ENCODE assay signal across 8 cellular contexts in the genomic region with DNA sequence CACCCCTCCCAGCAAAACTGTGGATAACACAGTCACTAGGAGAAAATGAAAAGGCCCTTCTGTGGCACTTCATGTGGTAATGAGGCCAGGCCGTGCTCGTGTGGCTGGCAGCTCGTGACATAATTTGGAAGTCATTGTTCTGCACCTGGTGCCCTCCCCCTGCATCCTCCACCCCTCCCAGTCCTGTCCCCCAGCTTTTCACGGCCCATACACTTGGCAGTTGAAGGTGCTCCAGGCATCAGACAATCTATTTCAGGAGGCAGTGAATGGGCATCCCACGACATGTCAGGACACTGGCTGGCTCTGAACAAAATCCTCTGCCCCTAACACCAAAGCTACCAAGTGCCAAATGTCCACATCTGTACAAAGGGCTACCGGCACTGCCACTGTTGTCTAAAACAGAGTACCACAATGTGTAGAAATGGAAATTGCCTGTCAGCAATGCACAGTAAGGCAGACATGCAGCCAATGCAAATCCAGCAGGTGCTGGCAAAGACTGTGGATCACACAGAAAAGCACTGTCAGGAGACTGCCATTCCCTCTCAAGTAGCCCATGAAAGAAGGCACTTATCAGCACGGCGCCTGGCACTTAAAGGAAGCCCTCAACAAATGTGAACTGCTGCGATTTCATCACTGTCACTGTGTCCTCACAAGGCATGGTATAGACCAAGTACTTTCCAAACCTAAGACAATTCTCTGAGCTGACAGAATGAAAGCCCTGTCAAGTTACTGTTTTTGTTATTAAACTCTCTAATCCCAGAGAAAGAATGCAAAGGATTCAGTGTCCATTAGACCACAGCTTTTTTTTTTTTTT. TPM values are rescaled to one million over a fixed set of nuclear protein-coding genes. Genes with fewer than 3 reads are reported as not detected.
DNase-seq lines count a peak whose midpoint lies in the region; ATAC-seq and TF ChIP-seq lines count a peak whose summit lies in the region.

No MANE protein-coding gene starts in this region.

- no peak for TF ChIP-seq CTCF in heart right ventricle (IDR thresholded peaks at IDR 0.05)

- no peaks in the 10 kb centered on the region for H3K9me3 ChIP-seq in HAP-1
- H3K9me3 ChIP-seq in heart right ventricle = no peaks in the 10 kb centered on the region

- H3K4me1 ChIP-seq in HAP-1 (peaks cover 54% of the 10 kb centered on the region), heart right ventricle (peaks cover 27 to 95% (median 81%) of the 10 kb centered on the region in 9 donors), rectal smooth muscle tissue (ENCODE audit: control insufficient read depth, insufficient read depth, low read length) (peaks cover 67% of the 10 kb centered on the region)

- H3K27ac ChIP-seq in heart right ventricle (peak overlapping the region; percentile 89 to 98 (median 94)), rectal smooth muscle tissue (ENCODE audit: low read depth, low read length) (peak overlapping the region; percentile 98)

- WGBS in heart right ventricle, 2 donors = 14% methylated on average over 9 of the region's 9 CpGs

- H3K4me3 ChIP-seq in HAP-1 = no peak overlapping the region
- peak overlapping the region in 6 of 10 donors; percentile 20 to 44 (median 33) for H3K4me3 ChIP-seq in heart right ventricle
- H3K4me3 ChIP-seq in rectal smooth muscle tissue (ENCODE audit: low read length) = peak overlapping the region; percentile 34

- peak overlapping the region; percentile 98 for H3K27ac Mint-ChIP-seq in activated naive CD4-positive, alpha-beta T cell treated with anti-CD3 and anti-CD28 coated beads, Interleukin-2, amount 50 U/mL, for 24 hours

- DNase-seq in DMS153 (lab: John Stamatoyannopoulos, UW) (peak; percentile 59), HAP-1 (ENCODE audit: low spot score in 2 of 2) (peak; percentile 65 to 86), NCI-H2107 treated with DMSO at 0.1 percent for 48 hours (lab: John Stamatoyannopoulos, UW; ENCODE audit: unreplicated experiment) (peak; percentile 96), heart right ventricle (peak; percentile 24 to 47), NCI-H226 (no peak), NCI-H1048 (lab: John Stamatoyannopoulos, UW) (no peak)

- H3K4me3 Mint-ChIP-seq in activated naive CD4-positive, alpha-beta T cell treated with anti-CD3 and anti-CD28 coated beads, Interleukin-2, amount 50 U/mL, for 24 hours = peak overlapping the region; percentile 80

- in situ Hi-C loops in HAP-1 (cut with MboI; ENCODE audit: low sequenced_read_pairs) = no loop called here

- peak; percentile 7 to 70 (median 26) for ATAC-seq in heart right ventricle

- H3K27me3 ChIP-seq in HAP-1 (ENCODE audit: low read depth) (no peaks in the 10 kb centered on the region), heart right ventricle (no peaks in the 10 kb centered on the region), rectal smooth muscle tissue (ENCODE audit: control insufficient read depth, insufficient read depth, low read length) (no peaks in the 10 kb centered on the region)

- H3K36me3 Mint-ChIP-seq in activated naive CD4-positive, alpha-beta T cell treated with anti-CD3 and anti-CD28 coated beads, Interleukin-2, amount 50 U/mL, for 24 hours = no peaks in the 10 kb centered on the region

- peak overlapping the region; percentile 35 for H3K9ac ChIP-seq in rectal smooth muscle tissue (ENCODE audit: low read length)

- no peaks in the 10 kb centered on the region for H3K27me3 Mint-ChIP-seq in activated naive CD4-positive, alpha-beta T cell treated with anti-CD3 and anti-CD28 coated beads, Interleukin-2, amount 50 U/mL, for 24 hours

- peaks cover 4% of the 10 kb centered on the region for H3K9me3 Mint-ChIP-seq in activated naive CD4-positive, alpha-beta T cell treated with anti-CD3 and anti-CD28 coated beads, Interleukin-2, amount 50 U/mL, for 24 hours

- peaks cover 80% of the 10 kb centered on the region for H3K4me1 Mint-ChIP-seq in activated naive CD4-positive, alpha-beta T cell treated with anti-CD3 and anti-CD28 coated beads, Interleukin-2, amount 50 U/mL, for 24 hours

- intact Hi-C loops in heart right ventricle (cut with DNase I) = loop anchor here in 7 of 10 donors (2.0 to 5.0 kb wide), 3 partner anchors 39 to 111 kb away; a partner anchor contains a TSS

- H3K36me3 ChIP-seq in HAP-1 (replicated peaks) = 0 out of 2 replicates have a peak, but pooled peaks cover 2% of the 10 kb centered on the region
- H3K36me3 ChIP-seq in heart right ventricle = peaks cover 0 to 15% (median 0%) of the 10 kb centered on the region in 9 donors
- H3K36me3 ChIP-seq in rectal smooth muscle tissue (ENCODE audit: control insufficient read depth, insufficient read depth, low read length) = no peaks in the 10 kb centered on the region

RNA-seq across cellular contexts. Expression of a gene that starts 39.1 kb away (rescaled TPM):
- total RNA-seq in heart right ventricle = 10 to 100 TPM; 50.2 to 88.6 (median 59.1) TPM
- 10 to 100 TPM; 25.5 to 34.5 TPM for polyA plus RNA-seq in heart right ventricle

RNA-seq across cellular contexts. Expression of a gene that starts 58.5 kb away (rescaled TPM):
- total RNA-seq in heart right ventricle = 10 to 100 TPM in 1 of 10 donors, 1 to 10 TPM in 9; 1.5 to 17.6 (median 2.4) TPM
- 1 to 10 TPM in 1 of 2 donors, under 1 TPM in 1; 0.88 to 3.9 TPM for polyA plus RNA-seq in heart right ventricle

Comparison
In these comparisons a context has a peak if more than half of its experiments do, and no peak if none do; other contexts are left out.
1. DNase-seq: peak in DMS153 (single experiment), HAP-1 (2 of 2), NCI-H2107 treated with DMSO at 0.1 percent for 48 hours (single experiment) and heart right ventricle (2 of 2); none in NCI-H226 (single experiment) and NCI-H1048 (single experiment).